ENCODE assay signal across 19 cellular contexts in genomic region chr14:64563696-64564095, GRCh38. TPM values are rescaled to one million over a fixed set of nuclear protein-coding genes. Genes with fewer than 3 reads are reported as not detected.
DNase-seq lines count a peak whose midpoint lies in the region; ATAC-seq, FAIRE-seq and TF ChIP-seq lines count a peak whose summit lies in the region.
"Had no signal": no experiment of that assay in that cellular context is flagged by ENCODE, and none has a peak within 500 bp of the region (broad histone marks: within the 10 kb centered on the region; RNA-seq: fewer than 3 reads in every experiment).

No MANE protein-coding gene starts in this region.

- intact Hi-C loops in pancreas (cut with DNase I) = no loop called here

- no peak for TF ChIP-seq CTCF in pancreas (IDR thresholded peaks at IDR 0.05)

- no peak overlapping the region for H2AK5ac ChIP-seq in neuronal stem cell (ENCODE audit: low read depth, low read length)

- FAIRE-seq in urothelium cell line (lab: Jason Lieb, UNC) = peak; percentile 79
- no peak for FAIRE-seq in pancreas (lab: Jason Lieb, UNC)
- FAIRE-seq: GM19239, RCC 7860 had no signal

- H3K4me2 ChIP-seq in neuronal stem cell (ENCODE audit: insufficient read depth, low read length, poor library complexity, severe bottlenecking) = no peak overlapping the region
- H3K4me2 ChIP-seq: KMS-11 had no signal

- H2BK15ac ChIP-seq in neuronal stem cell (ENCODE audit: low read length) = no peak overlapping the region

- H2BK12ac ChIP-seq in neuronal stem cell (ENCODE audit: low read length) = no peak overlapping the region

- H3K18ac ChIP-seq in neuronal stem cell (ENCODE audit: low read length) = no peak overlapping the region

- H3K36me3 ChIP-seq in neuronal stem cell (replicated peaks in 1 of 2; ENCODE audit: control insufficient read depth in 2 of 2, insufficient read depth in 2 of 2, low read length in 2 of 2) (no peaks in the 10 kb centered on the region), pancreas (no peaks in the 10 kb centered on the region)

- ATAC-seq in pancreas = no peak

- H3K79me1 ChIP-seq in neuronal stem cell (ENCODE audit: low read depth, low read length) = no peaks in the 10 kb centered on the region

- H3K27me3 ChIP-seq in neuronal stem cell (ENCODE audit: control insufficient read depth in 3 of 3, insufficient read depth in 3 of 3, low read depth in 1 of 3, low read length in 3 of 3) (no peaks in the 10 kb centered on the region), pancreas (no peaks in the 10 kb centered on the region)

- H4K8ac ChIP-seq in neuronal stem cell (ENCODE audit: low read depth, low read length) = no peak overlapping the region

- H3K4me3 ChIP-seq in neuronal stem cell (ENCODE audit: low read length in 2 of 2) = no peak overlapping the region
- H3K4me3 ChIP-seq in pancreas = no peak overlapping the region

- H3K14ac ChIP-seq in neuronal stem cell (ENCODE audit: low read length) = no peak overlapping the region

- H3K9me3 ChIP-seq in neuronal stem cell (replicated peaks in 1 of 2; ENCODE audit: control insufficient read depth in 2 of 2, insufficient read depth in 1 of 2, low read depth in 1 of 2, low read length in 2 of 2) (no peaks in the 10 kb centered on the region), pancreas (no peaks in the 10 kb centered on the region)

- H2BK5ac ChIP-seq in neuronal stem cell (ENCODE audit: low read length) = no peak overlapping the region

- H3K27ac ChIP-seq in neuronal stem cell (replicated peaks; ENCODE audit: low read length) (no peak overlapping the region), pancreas (no peak overlapping the region)
- H3K27ac ChIP-seq: KMS-11 had no signal

- peak overlapping the region; percentile 60 for H2AFZ ChIP-seq in neuronal stem cell (ENCODE audit: low read length)

- DNase-seq in astrocyte of the hippocampus (ENCODE audit: low read depth, low spot score) (peak; percentile 16), globus pallidus (ENCODE audit: low spot score) (peak; percentile 85), neuronal stem cell (ENCODE audit: low spot score) (no peak), urothelium cell line (ENCODE audit: low spot score) (no peak), NCI-H1105 (lab: John Stamatoyannopoulos, UW) (no peak), pancreas (no peak)
- DNase-seq in stimulated activated naive CD4-positive, alpha-beta T cell treated with Interleukin-2 at 50 U/mL for 16 hours (lab: John Stamatoyannopoulos, UW) = no peak
- DNase-seq: CD4-positive, CD25-positive, alpha-beta regulatory T cell; EL; IMR-90; MV-4-11; NCI-H1417; NCI-H187; NCI-H446 treated with DMSO at 0.1 percent for 48 hours; NCI-H526 treated with DMSO at 0.1 percent for 48 hours; OCI-M1 had no signal

- no peak overlapping the region for H3K9ac ChIP-seq in neuronal stem cell (ENCODE audit: low read depth, low read length, poor library complexity)
- H3K9ac ChIP-seq: KMS-11 had no signal

- H3K4me1 ChIP-seq in neuronal stem cell (ENCODE audit: control insufficient read depth in 2 of 2, insufficient read depth in 1 of 2, low read depth in 1 of 2, low read length in 2 of 2) (peaks cover 4 to 12% of the 10 kb centered on the region in 2 donors), pancreas (no peaks in the 10 kb centered on the region)

- H4K91ac ChIP-seq in neuronal stem cell (ENCODE audit: low read depth, low read length, poor library complexity) = no peak overlapping the region

- H2BK120ac ChIP-seq in neuronal stem cell (ENCODE audit: low read depth, low read length) = no peak overlapping the region

- H3K4ac ChIP-seq in neuronal stem cell (ENCODE audit: low read length) = no peak overlapping the region

- no peak overlapping the region for H3K23ac ChIP-seq in neuronal stem cell (ENCODE audit: low read depth, low read length, poor library complexity)

- WGBS in neuronal stem cell (ENCODE audit: extremely low coverage in 2 of 2, insufficient read length in 2 of 2, insufficient replicate concordance in 1 of 2), 2 donors = no CpG with 5 or more reads among the region's 6 CpGs
- WGBS in pancreas, 2 donors = 71 to 72% methylated on average over 6 of the region's 6 CpGs

RNA-seq across cellular contexts. Expression of gene PPP1R36, which starts 13.9 kb away (rescaled TPM):
- polyA plus RNA-seq in neuronal stem cell (2013, experiment 1 of 2) = 0.11 TPM
- 0.11 TPM for polyA plus RNA-seq in neuronal stem cell (2013, experiment 2 of 2)
- total RNA-seq in pancreas = 1 to 10 TPM; 2.0 to 6.8 (median 4.5) TPM
- polyA plus RNA-seq in pancreas = 1 to 10 TPM; 5.8 to 7.2 TPM
- total RNA-seq: CD4-positive, CD25-positive, alpha-beta regulatory T cell had no signal

RNA-seq across cellular contexts. Expression of gene HSPA2, which starts 23.2 kb away (rescaled TPM):
- 3.5 TPM for polyA plus RNA-seq in neuronal stem cell (2013, experiment 1 of 2)
- 3.5 TPM for polyA plus RNA-seq in neuronal stem cell (2013, experiment 2 of 2)
- total RNA-seq in pancreas = 1 to 10 TPM; 4.3 to 7.2 (median 5.6) TPM
- polyA plus RNA-seq in pancreas = 1 to 10 TPM; 3.3 to 5.3 TPM

RNA-seq across cellular contexts. Expression of gene ZBTB1, which starts 59.1 kb away (rescaled TPM):
- 16.0 TPM for polyA plus RNA-seq in neuronal stem cell (2013, experiment 1 of 2)
- 15.1 TPM for polyA plus RNA-seq in neuronal stem cell (2013, experiment 2 of 2)
- 10 to 100 TPM; 10.0 to 24.3 (median 12.7) TPM for total RNA-seq in pancreas
- 10 to 100 TPM in 1 of 2 donors, 1 to 10 TPM in 1; 8.7 to 11.5 TPM for polyA plus RNA-seq in pancreas

Comparison
In these comparisons a context has a peak if more than half of its experiments do, and no peak if none do; other contexts are left out.
1. DNase-seq: peak in astrocyte of the hippocampus (single experiment) and globus pallidus (single experiment); none in neuronal stem cell (single experiment), urothelium cell line (single experiment), stimulated activated naive CD4-positive, alpha-beta T cell treated with Interleukin-2 at 50 U/mL for 16 hours (single experiment), NCI-H1105 (single experiment) and pancreas (0 of 6).